Comparison of ENCODE assay signal across 27 cellular contexts in the genomic region with DNA sequence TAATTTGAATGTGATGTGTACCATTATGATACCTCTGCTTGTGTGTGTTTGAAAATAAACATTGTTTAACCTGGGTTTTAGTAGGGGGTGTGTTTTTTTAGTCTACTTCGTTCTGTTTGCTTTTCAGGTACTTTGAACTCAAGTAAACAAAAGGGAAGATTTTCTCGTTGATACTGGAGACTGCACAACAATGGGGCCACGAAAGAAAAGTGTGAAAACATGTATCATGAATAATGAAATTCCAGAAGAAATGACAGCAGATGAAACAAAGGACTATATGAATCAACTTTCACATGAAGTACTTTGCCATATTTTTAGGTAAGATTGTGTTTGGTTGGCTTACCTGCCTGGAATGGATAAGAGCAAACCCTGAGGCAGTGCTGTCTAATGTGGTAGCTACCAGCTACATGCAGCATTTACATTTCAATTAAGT. TPM values are rescaled to one million over a fixed set of nuclear protein-coding genes. Genes with fewer than 3 reads are reported as not detected.
DNase-seq lines count a peak whose midpoint lies in the region; ATAC-seq, FAIRE-seq and TF ChIP-seq lines count a peak whose summit lies in the region.
"Had no signal": no experiment of that assay in that cellular context is flagged by ENCODE, and none has a peak within 500 bp of the region (broad histone marks: within the 10 kb centered on the region; RNA-seq: fewer than 3 reads in every experiment).

No MANE protein-coding gene starts in this region.

- peaks cover 22% of the 10 kb centered on the region for H3K4me1 ChIP-seq in A549
- H3K4me1 ChIP-seq in Caco-2: peaks cover 53% of the 10 kb centered on the region
- H3K4me1 ChIP-seq: breast epithelium had no signal

- H3K4me2 ChIP-seq in A549: peak overlapping the region; percentile 33; the same call in 2 of the 3 replicates

- H3K27ac ChIP-seq in A549: no peak overlapping the region
- H3K27ac ChIP-seq: adrenal gland, breast epithelium, spleen, stomach had no signal

- peak overlapping the region; percentile 60 for H3K27ac Mint-ChIP-seq in Caco-2 (ENCODE audit: unreplicated experiment)
- H3K27ac Mint-ChIP-seq in activated CD8-positive, alpha-beta memory T cell treated with anti-CD3 and anti-CD28 coated beads, Interleukin-2, amount 10 ng/mL, durations not matched to agents 7 days and 5 days: no peak overlapping the region
- H3K27ac Mint-ChIP-seq: HFFc6 had no signal

- H3K4me3 Mint-ChIP-seq in Caco-2 (ENCODE audit: unreplicated experiment): peak overlapping the region; percentile 63
- H3K4me3 Mint-ChIP-seq in activated CD8-positive, alpha-beta memory T cell treated with anti-CD3 and anti-CD28 coated beads, Interleukin-2, amount 10 ng/mL, durations not matched to agents 7 days and 5 days: no peak overlapping the region
- H3K4me3 Mint-ChIP-seq: HFFc6 had no signal

- H3K9me3 ChIP-seq in A549 (no peaks in the 10 kb centered on the region), Caco-2 (no peaks in the 10 kb centered on the region)
- H3K9me3 ChIP-seq: adrenal gland, breast epithelium, heart right ventricle, spleen, stomach had no signal

- TF ChIP-seq RAD21 in A549 (conservative IDR thresholded peaks at IDR 0.05 in 1 of 2, IDR thresholded peaks at IDR 0.05 in 1 of 2): no peak

- FAIRE-seq in A549 (lab: Jason Lieb, UNC): no peak
- FAIRE-seq: endothelial cell of umbilical vein had no signal

- no peaks in the 10 kb centered on the region for H3K9me3 Mint-ChIP-seq in Caco-2 (ENCODE audit: unreplicated experiment)
- no peaks in the 10 kb centered on the region for H3K9me3 Mint-ChIP-seq in activated CD8-positive, alpha-beta memory T cell treated with anti-CD3 and anti-CD28 coated beads, Interleukin-2, amount 10 ng/mL, durations not matched to agents 7 days and 5 days (ENCODE audit: low read depth)
- H3K9me3 Mint-ChIP-seq: HFFc6 had no signal

- POLR2A ChIA-PET in A549 (lab: Yijun Ruan, JAX): no interaction called here
- POLR2A ChIA-PET in Caco-2 (lab: Charles Lee): no interaction called here

- H3K36me3 ChIP-seq in Caco-2 (ENCODE audit: control insufficient read depth, insufficient read depth, low read length): no peaks in the 10 kb centered on the region
- H3K36me3 ChIP-seq: breast epithelium had no signal

- 10% methylated on average over 3 of the region's 3 CpGs for WGBS in A549 (ENCODE audit: missing lambda C conversion rate)

- peaks cover 20% of the 10 kb centered on the region for H3K36me3 Mint-ChIP-seq in Caco-2 (ENCODE audit: insufficient read depth, unreplicated experiment)
- H3K36me3 Mint-ChIP-seq in activated CD8-positive, alpha-beta memory T cell treated with anti-CD3 and anti-CD28 coated beads, Interleukin-2, amount 10 ng/mL, durations not matched to agents 7 days and 5 days: peaks cover 34% of the 10 kb centered on the region

- no peak for TF ChIP-seq EP300 in A549 (IDR thresholded peaks at IDR 0.05)

- BruUV-seq in Caco-2 (replicated peaks; lab: Mats Ljungman, UMichigan): no TSS peak

- TF ChIP-seq POLR2A in A549 (IDR thresholded peaks at IDR 0.05; ENCODE audit: low read length): no peak

- peaks cover 43% of the 10 kb centered on the region for H3K4me1 Mint-ChIP-seq in Caco-2 (ENCODE audit: low read depth, unreplicated experiment)
- H3K4me1 Mint-ChIP-seq in activated CD8-positive, alpha-beta memory T cell treated with anti-CD3 and anti-CD28 coated beads, Interleukin-2, amount 10 ng/mL, durations not matched to agents 7 days and 5 days: peaks cover 21% of the 10 kb centered on the region

- H3K27me3 Mint-ChIP-seq in Caco-2 (ENCODE audit: insufficient read depth, unreplicated experiment): no peaks in the 10 kb centered on the region
- H3K27me3 Mint-ChIP-seq in activated CD8-positive, alpha-beta memory T cell treated with anti-CD3 and anti-CD28 coated beads, Interleukin-2, amount 10 ng/mL, durations not matched to agents 7 days and 5 days: no peaks in the 10 kb centered on the region

- CTCF ChIA-PET in A549 (lab: Yijun Ruan, JAX): no interaction called here
- CTCF ChIA-PET in Caco-2 (lab: Charles Lee): no interaction called here
- CTCF ChIA-PET in activated CD8-positive, alpha-beta memory T cell treated with anti-CD3 and anti-CD28 coated beads, Interleukin-2, amount 10 ng/mL, durations not matched to agents 7 days and 5 days (lab: Charles Lee): interaction anchor here (1.0 kb wide), 1 partner anchor 15 kb away, joined by 3 read pairs; no protein-coding TSS in a partner anchor

- DNase-seq in A549 (ENCODE audit: low read depth in 1 of 2, low spot score in 1 of 2): no peak
- DNase-seq in Caco-2: peak in 1 of 2 experiments; percentile 41
- peak; percentile 84 for DNase-seq in NCI-H69 (lab: John Stamatoyannopoulos, UW)
- no peak for DNase-seq in left lobe of liver (ENCODE audit: low spot score)
- DNase-seq in cerebellar cortex (ENCODE audit: low spot score): no peak
- DNase-seq in activated CD8-positive, alpha-beta memory T cell treated with anti-CD3 and anti-CD28 coated beads, Interleukin-2, amount 10 ng/mL, durations not matched to agents 7 days and 5 days: no peak
- DNase-seq in activated CD4-positive, alpha-beta T cell treated with anti-CD3 and anti-CD28 coated beads for 1 hour: no peak
- DNase-seq: activated effector memory CD4-positive, alpha-beta T cell treated with Interleukin-2 at 50 U/mL for 16 hours; adrenal gland; cortex of kidney; EL; heart right ventricle; HFFc6; NCI-H1436; NCI-H446; spleen; stimulated activated CD4-positive, alpha-beta T cell treated with anti-CD3 and anti-CD28 coated beads, Interleukin-4, amount 100 ng/mL, for 24 hours; stomach; T-helper 9 cell had no signal

- ATAC-seq in A549 (no peak), left lobe of liver (peak; percentile 87), GM18519 (IDR thresholded peaks at IDR 0.05; ENCODE audit: low FRiP score, unreplicated experiment) (no peak)
- ATAC-seq in activated CD8-positive, alpha-beta memory T cell treated with anti-CD3 and anti-CD28 coated beads, Interleukin-2, amount 10 ng/mL, durations not matched to agents 7 days and 5 days: no peak
- ATAC-seq: activated CD4-positive, CD25-positive, alpha-beta regulatory T cell treated with anti-CD3 and anti-CD28 coated beads, Interleukin-2, amount 50 U/mL, for 24 hours; heart right ventricle had no signal

- H3K4me3 ChIP-seq in A549 (no peak overlapping the region), Caco-2 (ENCODE audit: low read depth, low read length) (no peak overlapping the region)
- H3K4me3 ChIP-seq: adrenal gland, breast epithelium, heart right ventricle, spleen, stomach had no signal

- intact Hi-C loops in Caco-2 (cut with micrococcal nuclease; ENCODE audit: unreplicated experiment): loop anchor here (5.0 kb wide), 1 partner anchor 557 kb away; no protein-coding TSS in a partner anchor

- no peak for TF ChIP-seq CTCF in A549 (IDR thresholded peaks at IDR 0.05)
- TF ChIP-seq CTCF in Caco-2 (IDR thresholded peaks at IDR 0.05; ENCODE audit: insufficient read depth in 1 of 2, low read depth in 1 of 2, low read length in 1 of 2, severe bottlenecking in 1 of 2, unreplicated experiment in 1 of 2): no peak

- no peaks in the 10 kb centered on the region for H3K27me3 ChIP-seq in Caco-2 (replicated peaks; ENCODE audit: control insufficient read depth, insufficient read depth, low read length)
- H3K27me3 ChIP-seq: adrenal gland, breast epithelium, heart right ventricle, spleen, stomach had no signal

TF ChIP-seq in A549, 52 proteins besides CTCF, POLR2A, EP300 and RAD21:
- TF ChIP-seq RCOR1 (IDR thresholded peaks at IDR 0.05; ENCODE audit: low read depth, low read length) (no peak), ESRRA (IDR thresholded peaks at IDR 0.05; ENCODE audit: borderline replicate concordance, low read length) (no peak), NFE2L2 (conservative IDR thresholded peaks at IDR 0.05; ENCODE audit: low read length) (no peak), JUN (IDR thresholded peaks at IDR 0.05) (no peak), SREBF2 (IDR thresholded peaks at IDR 0.05) (no peak), RARB (CRISPR knock-in tag; IDR thresholded peaks at IDR 0.05) (no peak), JUNB (IDR thresholded peaks at IDR 0.05) (no peak), NPAS2 (CRISPR knock-in tag; IDR thresholded peaks at IDR 0.05; ENCODE audit: borderline replicate concordance) (no peak)
- TF ChIP-seq, protein P1, sequence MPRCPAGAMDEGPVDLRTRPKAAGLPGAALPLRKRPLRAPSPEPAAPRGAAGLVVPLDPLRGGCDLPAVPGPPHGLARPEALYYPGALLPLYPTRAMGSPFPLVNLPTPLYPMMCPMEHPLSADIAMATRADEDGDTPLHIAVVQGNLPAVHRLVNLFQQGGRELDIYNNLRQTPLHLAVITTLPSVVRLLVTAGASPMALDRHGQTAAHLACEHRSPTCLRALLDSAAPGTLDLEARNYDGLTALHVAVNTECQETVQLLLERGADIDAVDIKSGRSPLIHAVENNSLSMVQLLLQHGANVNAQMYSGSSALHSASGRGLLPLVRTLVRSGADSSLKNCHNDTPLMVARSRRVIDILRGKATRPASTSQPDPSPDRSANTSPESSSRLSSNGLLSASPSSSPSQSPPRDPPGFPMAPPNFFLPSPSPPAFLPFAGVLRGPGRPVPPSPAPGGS (IDR thresholded peaks at IDR 0.05): no peak

RNA-seq across cellular contexts. Expression of gene FBXO38, which starts 10.8 kb away (rescaled TPM):
- polyA plus RNA-seq in A549 (2011; rRNA removed): 33.2 and 38.8 TPM in 2 replicates
- 6.2 TPM in 2 replicates for polyA plus RNA-seq in A549 (2012; cell fraction: cytosol; rRNA removed)
- 5.6 and 10.1 TPM in 2 replicates for polyA plus RNA-seq in A549 (2012; cell fraction: nucleus; rRNA removed)
- 14.7 to 16.8 TPM (median 15.8 TPM) in 3 replicates for polyA plus RNA-seq in A549 (2017; fragmentation: RNase III; extraction: RNeasy Plus Mini Kit Qiagen cat#74134 plus additional on column Dnase treatment)
- 49.2 and 63.2 TPM in 2 replicates for polyA minus RNA-seq in A549 (2011; rRNA and poly(A)+ RNA removed)
- 36.7 and 45.5 TPM in 2 replicates for total RNA-seq in Caco-2 (2022)
- total RNA-seq in left lobe of liver: 23.9 TPM
- 10 to 100 TPM; 52.2 to 52.3 TPM for total RNA-seq in activated CD8-positive, alpha-beta memory T cell treated with anti-CD3 and anti-CD28 coated beads, Interleukin-2, amount 10 ng/mL, durations not matched to agents 7 days and 5 days

RNA-seq across cellular contexts. Expression of gene SPINK9, which starts 59.2 kb away (rescaled TPM):
- polyA plus RNA-seq in A549 (2011; rRNA removed) (not detected in 2 replicates), A549 (2017; fragmentation: RNase III; extraction: RNeasy Plus Mini Kit Qiagen cat#74134 plus additional on column Dnase treatment) (not detected in 3 replicates)
- polyA plus RNA-seq in A549 (2012; cell fraction: cytosol; rRNA removed): not detected in 2 replicates
- not detected in 2 replicates for polyA plus RNA-seq in A549 (2012; cell fraction: nucleus; rRNA removed)
- polyA minus RNA-seq in A549 (2011; rRNA and poly(A)+ RNA removed): not detected in 2 replicates
- total RNA-seq in Caco-2 (2022) (not detected in 2 replicates), left lobe of liver (not detected)
- not detected for total RNA-seq in activated CD8-positive, alpha-beta memory T cell treated with anti-CD3 and anti-CD28 coated beads, Interleukin-2, amount 10 ng/mL, durations not matched to agents 7 days and 5 days
- total RNA-seq: breast epithelium, endothelial cell of umbilical vein, HFFc6, lower leg skin, mononuclear cell, renal cortical epithelial cell, spleen, stomach, ureter had no signal
- polyA plus RNA-seq: endothelial cell of umbilical vein, heart right ventricle, spleen, stomach had no signal
